ENCODE assay signal across 8 cellular contexts in genomic region chr20:20003088-20003954, GRCh38. TPM values are rescaled to one million over a fixed set of nuclear protein-coding genes. Genes with fewer than 3 reads are reported as not detected.
DNase-seq lines count a peak whose midpoint lies in the region; ATAC-seq lines count a peak whose summit lies in the region.

No MANE protein-coding gene starts in this region.

- H3K36me3 Mint-ChIP-seq in activated CD4-positive, alpha-beta T cell treated with anti-CD3 and anti-CD28 coated beads, Interleukin-2, amount 10 ng/mL, durations not matched to agents 24 days and 14 days (ENCODE audit: low read depth) = no peaks in the 10 kb centered on the region
- H3K36me3 Mint-ChIP-seq in activated naive CD4-positive, alpha-beta T cell treated with anti-CD3 and anti-CD28 coated beads, Interleukin-2, amount 50 U/mL, for 24 hours = no peaks in the 10 kb centered on the region

- peak; percentile 76 for ATAC-seq in stimulated activated naive CD8-positive, alpha-beta T cell treated with anti-CD3 and anti-CD28 coated beads, Interleukin-15, Interleukin-2, amounts not matched to agents 100 U/mL and 50 U/mL, for 24 hours
- ATAC-seq in HG03439 (IDR thresholded peaks at IDR 0.05; ENCODE audit: unreplicated experiment) = no peak
- no peak for ATAC-seq in GM21515 (IDR thresholded peaks at IDR 0.05; ENCODE audit: unreplicated experiment)

- H3K9me3 Mint-ChIP-seq in activated CD4-positive, alpha-beta T cell treated with anti-CD3 and anti-CD28 coated beads, Interleukin-2, amount 10 ng/mL, durations not matched to agents 24 days and 14 days = no peaks in the 10 kb centered on the region
- H3K9me3 Mint-ChIP-seq in activated naive CD4-positive, alpha-beta T cell treated with anti-CD3 and anti-CD28 coated beads, Interleukin-2, amount 50 U/mL, for 24 hours = no peaks in the 10 kb centered on the region

- H3K27me3 Mint-ChIP-seq in activated CD4-positive, alpha-beta T cell treated with anti-CD3 and anti-CD28 coated beads, Interleukin-2, amount 10 ng/mL, durations not matched to agents 24 days and 14 days = peaks cover 36% of the 10 kb centered on the region
- H3K27me3 Mint-ChIP-seq in activated naive CD4-positive, alpha-beta T cell treated with anti-CD3 and anti-CD28 coated beads, Interleukin-2, amount 50 U/mL, for 24 hours = peaks cover 10% of the 10 kb centered on the region

- intact Hi-C loops in activated CD4-positive, alpha-beta T cell treated with anti-CD3 and anti-CD28 coated beads, Interleukin-2, amount 10 ng/mL, durations not matched to agents 24 days and 14 days (cut with micrococcal nuclease) = no loop called here

- peak overlapping the region; percentile 5 for H3K27ac Mint-ChIP-seq in activated CD4-positive, alpha-beta T cell treated with anti-CD3 and anti-CD28 coated beads, Interleukin-2, amount 10 ng/mL, durations not matched to agents 24 days and 14 days
- H3K27ac Mint-ChIP-seq in activated naive CD4-positive, alpha-beta T cell treated with anti-CD3 and anti-CD28 coated beads, Interleukin-2, amount 50 U/mL, for 24 hours = peak overlapping the region; percentile 1

- peak overlapping the region; percentile 58 for H3K4me3 Mint-ChIP-seq in activated CD4-positive, alpha-beta T cell treated with anti-CD3 and anti-CD28 coated beads, Interleukin-2, amount 10 ng/mL, durations not matched to agents 24 days and 14 days
- H3K4me3 Mint-ChIP-seq in activated naive CD4-positive, alpha-beta T cell treated with anti-CD3 and anti-CD28 coated beads, Interleukin-2, amount 50 U/mL, for 24 hours = peak overlapping the region; percentile 84

- peaks cover 14% of the 10 kb centered on the region for H3K4me1 Mint-ChIP-seq in activated CD4-positive, alpha-beta T cell treated with anti-CD3 and anti-CD28 coated beads, Interleukin-2, amount 10 ng/mL, durations not matched to agents 24 days and 14 days
- peaks cover 16% of the 10 kb centered on the region for H3K4me1 Mint-ChIP-seq in activated naive CD4-positive, alpha-beta T cell treated with anti-CD3 and anti-CD28 coated beads, Interleukin-2, amount 50 U/mL, for 24 hours

- DNase-seq in activated CD4-positive, alpha-beta T cell treated with anti-CD3 and anti-CD28 coated beads, Interleukin-2, amount 10 ng/mL, durations not matched to agents 24 days and 14 days = peak; percentile 61
- DNase-seq in activated CD4-positive, alpha-beta T cell treated with anti-CD3 and anti-CD28 coated beads for 1 hour = no peak
- peak; percentile 58 for DNase-seq in kidney tubule cell (ENCODE audit: low spot score)
- DNase-seq in stimulated activated naive CD8-positive, alpha-beta T cell treated with anti-CD3 and anti-CD28 coated beads, Interleukin-15, Interleukin-2, amounts not matched to agents 100 U/mL and 50 U/mL, for 24 hours = peak; percentile 32
- DNase-seq in NCI-H2196 (lab: John Stamatoyannopoulos, UW; ENCODE audit: unreplicated experiment) = no peak

RNA-seq across cellular contexts. Expression of gene NAA20, which starts 13.8 kb away (rescaled TPM):
- total RNA-seq in activated CD4-positive, alpha-beta T cell treated with anti-CD3 and anti-CD28 coated beads, Interleukin-2, amount 10 ng/mL, durations not matched to agents 24 days and 14 days = 85.4 and 96.4 TPM in 2 replicates

RNA-seq across cellular contexts. Expression of gene CRNKL1, which starts 48.9 kb away (rescaled TPM):
- total RNA-seq in activated CD4-positive, alpha-beta T cell treated with anti-CD3 and anti-CD28 coated beads, Interleukin-2, amount 10 ng/mL, durations not matched to agents 24 days and 14 days = 22.7 and 25.1 TPM in 2 replicates

RNA-seq across cellular contexts. Expression of gene CFAP61, which starts 49.0 kb away (rescaled TPM):
- not detected in 2 replicates for total RNA-seq in activated CD4-positive, alpha-beta T cell treated with anti-CD3 and anti-CD28 coated beads, Interleukin-2, amount 10 ng/mL, durations not matched to agents 24 days and 14 days

Comparison
In these comparisons a context has a peak if more than half of its experiments do, and no peak if none do; other contexts are left out.
1. DNase-seq: peak in activated CD4-positive, alpha-beta T cell treated with anti-CD3 and anti-CD28 coated beads, Interleukin-2, amount 10 ng/mL, durations not matched to agents 24 days and 14 days (single experiment), kidney tubule cell (single experiment) and stimulated activated naive CD8-positive, alpha-beta T cell treated with anti-CD3 and anti-CD28 coated beads, Interleukin-15, Interleukin-2, amounts not matched to agents 100 U/mL and 50 U/mL, for 24 hours (single experiment); none in activated CD4-positive, alpha-beta T cell treated with anti-CD3 and anti-CD28 coated beads for 1 hour (single experiment) and NCI-H2196 (single experiment).